ENCODE assay signal across 8 cellular contexts in the genomic region with DNA sequence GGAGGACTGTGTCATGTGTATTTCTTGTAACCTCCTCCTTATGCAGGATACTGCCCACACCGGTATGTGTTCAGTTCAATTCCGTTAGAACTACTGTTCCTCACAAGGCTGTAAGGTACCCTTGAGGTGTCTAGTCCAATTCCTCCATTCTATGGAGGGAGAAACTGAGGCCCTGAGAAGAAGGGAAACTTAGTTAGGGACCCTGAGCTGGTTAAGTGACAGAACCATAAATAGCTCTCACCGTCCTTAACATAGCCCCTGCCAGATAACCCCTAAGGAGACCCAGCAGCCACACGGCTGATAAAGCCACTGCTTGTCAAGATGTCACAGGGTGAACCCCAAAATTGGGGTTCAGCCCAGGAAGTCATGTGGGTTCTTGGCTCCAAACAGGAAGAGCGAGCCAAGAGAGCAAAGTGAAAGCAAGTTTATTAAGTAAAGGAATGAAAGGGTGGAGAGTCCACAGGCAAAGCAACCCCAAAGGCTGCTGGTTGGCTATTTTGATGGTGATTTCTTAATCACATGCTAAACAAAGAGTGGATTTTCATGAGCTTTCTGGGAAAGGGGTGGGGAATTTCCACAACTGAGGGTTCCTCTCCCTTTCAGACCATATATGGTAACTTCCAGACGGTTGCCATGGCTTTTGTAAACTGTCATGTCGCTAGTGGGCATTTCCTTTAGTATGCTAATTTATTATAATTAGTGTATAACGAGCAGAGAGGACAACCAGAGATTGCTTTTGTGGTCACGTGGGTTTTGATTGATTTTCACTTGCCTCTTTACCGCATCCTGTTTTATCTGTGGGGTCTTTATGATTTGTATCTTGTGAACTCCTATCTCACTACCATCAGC.
DNase-seq lines count a peak whose midpoint lies in the region; ATAC-seq and TF ChIP-seq lines count a peak whose summit lies in the region.

No MANE protein-coding gene starts in this region.

- ATAC-seq in GM21576 (IDR thresholded peaks at IDR 0.05; ENCODE audit: unreplicated experiment) (peak; percentile 69), gastroesophageal sphincter (peak; percentile 81)

- H3K4me1 Mint-ChIP-seq in activated T-helper 2 cell treated with anti-CD3 and anti-CD28 coated beads, Interferon-gamma antibody, Interleukin-2, Interleukin-4, amounts not matched to agents 10 μg/mL and 5 μg/mL and 100 μg/mL, durations not matched to agents 14 hours and 24 hours and 36 hours (ENCODE audit: low read depth), result peaks cover 20% of the 10 kb centered on the region

- no peaks in the 10 kb centered on the region for H3K9me3 Mint-ChIP-seq in activated T-helper 2 cell treated with anti-CD3 and anti-CD28 coated beads, Interferon-gamma antibody, Interleukin-2, Interleukin-4, amounts not matched to agents 10 μg/mL and 5 μg/mL and 100 μg/mL, durations not matched to agents 14 hours and 24 hours and 36 hours

- H3F3A ChIP-seq in DOHH2 (ENCODE audit: control insufficient read depth, insufficient read depth) (no peaks in the 10 kb centered on the region), Loucy (ENCODE audit: low read depth) (no peaks in the 10 kb centered on the region)

- H3K9me2 ChIP-seq in DOHH2 (replicated peaks; ENCODE audit: control insufficient read depth, low read length), result no peaks in the 10 kb centered on the region
- H3K9me2 ChIP-seq in Loucy (replicated peaks; ENCODE audit: low read depth, low read length), result no peaks in the 10 kb centered on the region

- peak overlapping the region; percentile 60 for H3K4me2 ChIP-seq in DOHH2 (ENCODE audit: low read length)
- peak overlapping the region; percentile 63 for H3K4me2 ChIP-seq in Loucy (ENCODE audit: low read depth, low read length, poor library complexity, severe bottlenecking)
- H3K4me2 ChIP-seq in osteoblast (ENCODE audit: insufficient read depth, low read length), result peak overlapping the region; percentile 78

- H3K4me3 ChIP-seq in DOHH2 (ENCODE audit: low read length) (peak overlapping the region; percentile 52), Loucy (ENCODE audit: low read length, poor library complexity, severe bottlenecking) (peak overlapping the region; percentile 54), gastroesophageal sphincter (peak overlapping the region; percentile 26 to 38), osteoblast (ENCODE audit: insufficient read depth, low read length) (peak overlapping the region; percentile 69), uterus (peak overlapping the region; percentile 29 to 32)

- H3K27ac Mint-ChIP-seq in activated T-helper 2 cell treated with anti-CD3 and anti-CD28 coated beads, Interferon-gamma antibody, Interleukin-2, Interleukin-4, amounts not matched to agents 10 μg/mL and 5 μg/mL and 100 μg/mL, durations not matched to agents 14 hours and 24 hours and 36 hours, result peak overlapping the region; percentile 92

- intact Hi-C loops in activated T-helper 2 cell treated with anti-CD3 and anti-CD28 coated beads, Interferon-gamma antibody, Interleukin-2, Interleukin-4, amounts not matched to agents 10 μg/mL and 5 μg/mL and 100 μg/mL, durations not matched to agents 14 hours and 24 hours and 36 hours (cut with micrococcal nuclease), result loop anchor here (2.0 kb wide), 1 partner anchor 85 kb away; no protein-coding TSS in a partner anchor
- intact Hi-C loops in uterus (cut with DNase I; ENCODE audit: low total_unique reads), result no loop called here

- H3K27ac ChIP-seq in DOHH2 (ENCODE audit: low read depth, low read length) (0 out of 2 replicates have a peak overlapping the region, but pooled peaks have one; percentile 4), gastroesophageal sphincter (peak overlapping the region; percentile 68 to 79 (median 74)), osteoblast (ENCODE audit: low read depth, low read length) (peak overlapping the region; percentile 78), uterus (peak overlapping the region; percentile 76 to 78)

- H3K27me3 Mint-ChIP-seq in activated T-helper 2 cell treated with anti-CD3 and anti-CD28 coated beads, Interferon-gamma antibody, Interleukin-2, Interleukin-4, amounts not matched to agents 10 μg/mL and 5 μg/mL and 100 μg/mL, durations not matched to agents 14 hours and 24 hours and 36 hours (ENCODE audit: low read depth), result no peaks in the 10 kb centered on the region

- no peak for TF ChIP-seq CTCF in DOHH2 (IDR thresholded peaks at IDR 0.05; ENCODE audit: low read depth, low read length, poor library complexity, severe bottlenecking)
- no peak for TF ChIP-seq CTCF in Loucy (conservative IDR thresholded peaks at IDR 0.05; ENCODE audit: low read length)
- no peak for TF ChIP-seq CTCF in gastroesophageal sphincter (IDR thresholded peaks at IDR 0.05)
- no peak for TF ChIP-seq CTCF in osteoblast (IDR thresholded peaks at IDR 0.05; ENCODE audit: extremely low read depth, low read depth, low read length)
- no peak for TF ChIP-seq CTCF in uterus (IDR thresholded peaks at IDR 0.05)

- H3K4me3 Mint-ChIP-seq in activated T-helper 2 cell treated with anti-CD3 and anti-CD28 coated beads, Interferon-gamma antibody, Interleukin-2, Interleukin-4, amounts not matched to agents 10 μg/mL and 5 μg/mL and 100 μg/mL, durations not matched to agents 14 hours and 24 hours and 36 hours (ENCODE audit: low read depth), result peak overlapping the region; percentile 73

- H4K20me1 ChIP-seq in DOHH2 (ENCODE audit: control insufficient read depth, insufficient read depth, low read depth, low read length) (no peaks in the 10 kb centered on the region), Loucy (ENCODE audit: insufficient read depth, low read length, poor library complexity, severe bottlenecking) (no peaks in the 10 kb centered on the region), osteoblast (ENCODE audit: insufficient read depth, low read length) (no peaks in the 10 kb centered on the region)

- H2AFZ ChIP-seq in Loucy (ENCODE audit: low read length) (peak overlapping the region; percentile 4), osteoblast (ENCODE audit: low read length) (peak overlapping the region; percentile 84)

- H3K4me1 ChIP-seq in DOHH2 (ENCODE audit: control insufficient read depth, low read length) (peaks cover 28% of the 10 kb centered on the region), Loucy (ENCODE audit: insufficient read depth, low read length, poor library complexity, severe bottlenecking) (peaks cover 30% of the 10 kb centered on the region), gastroesophageal sphincter (peaks cover 4 to 38% (median 7%) of the 10 kb centered on the region in 3 donors), osteoblast (ENCODE audit: insufficient read depth, low read length) (peaks cover 10% of the 10 kb centered on the region), uterus (peaks cover 0 to 6% of the 10 kb centered on the region in 2 donors)

- H3K36me3 ChIP-seq in DOHH2 (ENCODE audit: control insufficient read depth, low read length) (no peaks in the 10 kb centered on the region), Loucy (ENCODE audit: insufficient read depth, low read length) (no peaks in the 10 kb centered on the region), gastroesophageal sphincter (no peaks in the 10 kb centered on the region), osteoblast (ENCODE audit: insufficient read depth, low read length) (no peaks in the 10 kb centered on the region), uterus (no peaks in the 10 kb centered on the region)

- peak; percentile 41 for DNase-seq in activated T-helper 2 cell treated with anti-CD3 and anti-CD28 coated beads, Interferon-gamma antibody, Interleukin-2, Interleukin-4, amounts not matched to agents 10 μg/mL and 5 μg/mL and 100 μg/mL, durations not matched to agents 14 hours and 24 hours and 36 hours (ENCODE audit: low spot score)
- DNase-seq in osteoblast (ENCODE audit: insufficient read length, low spot score, missing footprints) (peak; percentile 88), uterus (peak; percentile 52 to 60), SKM-1 treated with dmso at 0.1 percent for 144 hours (lab: John Stamatoyannopoulos, UW; ENCODE audit: unreplicated experiment) (no peak)

- TF ChIP-seq POLR2A in gastroesophageal sphincter (IDR thresholded peaks at IDR 0.05) (no peak), uterus (IDR thresholded peaks at IDR 0.05) (no peak)

- no peaks in the 10 kb centered on the region for H3K79me2 ChIP-seq in DOHH2 (ENCODE audit: control insufficient read depth, low read length)
- H3K79me2 ChIP-seq in Loucy (ENCODE audit: insufficient read depth, low read length), result no peaks in the 10 kb centered on the region
- no peaks in the 10 kb centered on the region for H3K79me2 ChIP-seq in osteoblast (ENCODE audit: insufficient read depth, low read length)

- no peak for TF ChIP-seq EP300 in gastroesophageal sphincter (IDR thresholded peaks at IDR 0.05)

- no peaks in the 10 kb centered on the region for H3K36me3 Mint-ChIP-seq in activated T-helper 2 cell treated with anti-CD3 and anti-CD28 coated beads, Interferon-gamma antibody, Interleukin-2, Interleukin-4, amounts not matched to agents 10 μg/mL and 5 μg/mL and 100 μg/mL, durations not matched to agents 14 hours and 24 hours and 36 hours (ENCODE audit: low read depth)

- WGBS in gastroesophageal sphincter (ENCODE audit: low coverage in 1 of 2), 2 donors, result 15 to 43% methylated on average over 4 to 10 of the region's 10 CpGs

- no peaks in the 10 kb centered on the region for H3K27me3 ChIP-seq in DOHH2 (ENCODE audit: control insufficient read depth, low read length)
- H3K27me3 ChIP-seq in Loucy (ENCODE audit: insufficient read depth, low read length, poor library complexity, severe bottlenecking), result no peaks in the 10 kb centered on the region
- H3K27me3 ChIP-seq in gastroesophageal sphincter, result no peaks in the 10 kb centered on the region
- H3K27me3 ChIP-seq in osteoblast (ENCODE audit: insufficient read depth, low read length), result no peaks in the 10 kb centered on the region
- no peaks in the 10 kb centered on the region for H3K27me3 ChIP-seq in uterus

- H3K9me3 ChIP-seq in DOHH2 (ENCODE audit: control insufficient read depth, insufficient read depth, low read length), result no peaks in the 10 kb centered on the region
- no peaks in the 10 kb centered on the region for H3K9me3 ChIP-seq in Loucy (ENCODE audit: insufficient read depth, low read depth, low read length)
- H3K9me3 ChIP-seq in gastroesophageal sphincter, result no peaks in the 10 kb centered on the region
- H3K9me3 ChIP-seq in osteoblast (ENCODE audit: low read depth, low read length), result no peaks in the 10 kb centered on the region
- H3K9me3 ChIP-seq in uterus, result no peaks in the 10 kb centered on the region

- H3K9ac ChIP-seq in Loucy (ENCODE audit: low read depth, low read length, poor library complexity, severe bottlenecking), result no peak overlapping the region

Comparison
In these comparisons a context has a peak if more than half of its experiments do, and no peak if none do; other contexts are left out.
1. H3K27ac ChIP-seq: peak in every context shown above with its lines; median percentile 78 in osteoblast; 77 in uterus; 74 in gastroesophageal sphincter; 4 in DOHH2.